ENCODE assay signal across 8 cellular contexts in genomic region chr14:68807148-68807600, GRCh38. TPM values are rescaled to one million over a fixed set of nuclear protein-coding genes. Genes with fewer than 3 reads are reported as not detected.
DNase-seq lines count a peak whose midpoint lies in the region; ATAC-seq and TF ChIP-seq lines count a peak whose summit lies in the region.

No MANE protein-coding gene starts in this region.

- no peaks in the 10 kb centered on the region for H3K27me3 Mint-ChIP-seq in activated CD4-positive, alpha-beta T cell treated with anti-CD3 and anti-CD28 coated beads for 36 hours
- no peaks in the 10 kb centered on the region for H3K27me3 Mint-ChIP-seq in T-helper 17 cell

- POLR2A ChIA-PET in activated CD4-positive, alpha-beta T cell treated with anti-CD3 and anti-CD28 coated beads for 36 hours (lab: Charles Lee), result no interaction called here

- peaks cover 2% of the 10 kb centered on the region for H3K9me3 Mint-ChIP-seq in activated CD4-positive, alpha-beta T cell treated with anti-CD3 and anti-CD28 coated beads for 36 hours (ENCODE audit: low read depth)

- intact Hi-C loops in activated CD4-positive, alpha-beta T cell treated with anti-CD3 and anti-CD28 coated beads for 36 hours (cut with DNase I, micrococcal nuclease), result no loop called here
- intact Hi-C loops in psoas muscle (cut with DNase I), result loop anchor here in 1 of 2 donors (5.0 kb wide), 1 partner anchor 730 kb away; no protein-coding TSS in a partner anchor

- H3K27me3 ChIP-seq in psoas muscle (ENCODE audit: insufficient read depth in 3 of 3, low read length in 2 of 3), result no peaks in the 10 kb centered on the region

- DNase-seq in activated CD4-positive, alpha-beta T cell treated with anti-CD3 and anti-CD28 coated beads for 36 hours, result no peak
- no peak for DNase-seq in activated CD4-positive, alpha-beta T cell treated with anti-CD3 and anti-CD28 coated beads for 48 hours
- DNase-seq in T-helper 17 cell, result no peak
- peak; percentile 53 for DNase-seq in foreskin melanocyte
- peak; percentile 56 to 68 for DNase-seq in psoas muscle
- DNase-seq in SKM-1 (lab: John Stamatoyannopoulos, UW; ENCODE audit: unreplicated experiment), result no peak
- no peak for DNase-seq in NOMO-1 (lab: John Stamatoyannopoulos, UW; ENCODE audit: unreplicated experiment in 2 of 2)
- no peak for DNase-seq in NCI-H2081 treated with DMSO at 0.1 percent for 48 hours (lab: John Stamatoyannopoulos, UW)

- H3K4me3 ChIP-seq in psoas muscle, result no peak overlapping the region

- WGBS in psoas muscle, 3 donors, result 20 to 32% (median 30%) methylated on average over 10 of the region's 10 CpGs

- peaks cover 18% of the 10 kb centered on the region for H3K4me1 ChIP-seq in psoas muscle

- CTCF ChIA-PET in activated CD4-positive, alpha-beta T cell treated with anti-CD3 and anti-CD28 coated beads for 36 hours (lab: Charles Lee), result interaction anchor here (0.6 to 1.3 kb wide), 6 partner anchors 9 to 407 kb away, joined by 3 to 7 read pairs (median 4); no protein-coding TSS in a partner anchor

- H3K4me1 Mint-ChIP-seq in activated CD4-positive, alpha-beta T cell treated with anti-CD3 and anti-CD28 coated beads for 36 hours, result peaks cover 33% of the 10 kb centered on the region
- peaks cover 19% of the 10 kb centered on the region for H3K4me1 Mint-ChIP-seq in T-helper 17 cell

- H3K9me3 ChIP-seq in T-helper 17 cell (ENCODE audit: control insufficient read depth, low read length, poor library complexity, severe bottlenecking) (no peaks in the 10 kb centered on the region), psoas muscle (no peaks in the 10 kb centered on the region)

- peak; percentile 37 for ATAC-seq in activated CD4-positive, alpha-beta T cell treated with anti-CD3 and anti-CD28 coated beads for 36 hours
- ATAC-seq in T-helper 17 cell (peak; percentile 71), psoas muscle (peak; percentile 48 to 62 (median 56))

- H3K4me3 Mint-ChIP-seq in activated CD4-positive, alpha-beta T cell treated with anti-CD3 and anti-CD28 coated beads for 36 hours, result no peak overlapping the region
- peak overlapping the region; percentile 33 for H3K4me3 Mint-ChIP-seq in T-helper 17 cell

- H3K36me3 ChIP-seq in psoas muscle (ENCODE audit: insufficient read depth in 1 of 2, low read depth in 1 of 2), result no peaks in the 10 kb centered on the region

- no peak overlapping the region for H3K27ac Mint-ChIP-seq in activated CD4-positive, alpha-beta T cell treated with anti-CD3 and anti-CD28 coated beads for 36 hours
- peak overlapping the region; percentile 83 for H3K27ac Mint-ChIP-seq in T-helper 17 cell

- H3K36me3 Mint-ChIP-seq in activated CD4-positive, alpha-beta T cell treated with anti-CD3 and anti-CD28 coated beads for 36 hours (ENCODE audit: low read depth), result peaks cover 4% of the 10 kb centered on the region
- H3K36me3 Mint-ChIP-seq in T-helper 17 cell (ENCODE audit: low read depth), result no peaks in the 10 kb centered on the region

- peak overlapping the region; percentile 60 for H3K27ac ChIP-seq in psoas muscle

- no peak for TF ChIP-seq CTCF in psoas muscle (IDR thresholded peaks at IDR 0.05)

RNA-seq across cellular contexts. Expression of gene ZFP36L1, which starts 14.3 kb away (rescaled TPM):
- total RNA-seq in activated CD4-positive, alpha-beta T cell treated with anti-CD3 and anti-CD28 coated beads for 36 hours, result 10 to 100 TPM; 72.1 to 96.9 TPM
- 100 to 1,000 TPM; 217 to 257 TPM for total RNA-seq in T-helper 17 cell
- total RNA-seq in psoas muscle, result 100 to 1,000 TPM in 3 of 4 donors, 10 to 100 TPM in 1; 59.4 to 225 (median 160) TPM
- 100 to 1,000 TPM in 1 of 3 donors, 10 to 100 TPM in 2; 45.4 to 144 (median 46.8) TPM for polyA plus RNA-seq in psoas muscle

Comparison
In these comparisons a context has a peak if more than half of its experiments do, and no peak if none do; other contexts are left out.
1. DNase-seq: peak in foreskin melanocyte (single experiment) and psoas muscle (2 of 2); none in activated CD4-positive, alpha-beta T cell treated with anti-CD3 and anti-CD28 coated beads for 36 hours (single experiment), activated CD4-positive, alpha-beta T cell treated with anti-CD3 and anti-CD28 coated beads for 48 hours (single experiment), T-helper 17 cell (0 of 3), SKM-1 (single experiment), NOMO-1 (0 of 2) and NCI-H2081 treated with DMSO at 0.1 percent for 48 hours (single experiment).
2. Peak in every context shown above with its lines, with median percentiles within 50 percentile points of each other: ATAC-seq.